14 cellular contexts compared by ENCODE assay signal in the genomic region with DNA sequence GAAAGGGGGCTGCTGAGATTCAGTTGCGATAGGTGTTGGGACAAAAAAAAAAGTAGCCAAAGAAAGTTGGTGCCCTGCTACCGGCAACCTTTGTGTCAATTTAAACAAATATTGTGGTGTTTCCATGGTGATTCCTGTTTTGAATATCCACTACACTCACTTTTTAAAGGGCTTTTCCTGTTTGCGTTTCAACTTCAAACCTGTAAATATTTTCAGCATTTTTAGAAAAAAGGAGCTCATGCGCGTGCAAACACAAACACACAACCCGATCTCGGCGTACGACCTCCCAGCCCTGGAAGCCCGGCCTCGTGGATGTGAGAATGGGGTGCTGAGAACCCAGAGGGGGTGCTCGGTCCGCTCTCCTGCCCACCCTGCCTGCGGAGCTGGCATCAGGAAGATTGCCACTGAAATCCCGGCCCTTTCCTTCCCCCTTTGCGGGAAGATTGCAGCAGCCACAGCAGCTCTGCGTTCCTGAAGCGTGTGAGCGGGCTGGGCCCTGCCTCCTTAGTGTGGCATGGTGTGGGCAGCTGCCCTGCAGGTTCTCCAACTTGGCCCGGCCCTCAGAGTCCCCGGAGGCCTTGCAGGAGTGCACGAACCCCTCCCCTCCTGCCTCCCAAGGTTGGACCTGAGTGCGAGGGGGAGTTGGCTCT. TPM values are rescaled to one million over a fixed set of nuclear protein-coding genes. Genes with fewer than 3 reads are reported as not detected.
DNase-seq lines count a peak whose midpoint lies in the region; ATAC-seq and TF ChIP-seq lines count a peak whose summit lies in the region.
"Had no signal": no experiment of that assay in that cellular context is flagged by ENCODE, and none has a peak within 500 bp of the region (broad histone marks: within the 10 kb centered on the region; RNA-seq: fewer than 3 reads in every experiment).

No MANE protein-coding gene starts in this region.

- H2AFZ ChIP-seq in Karpas-422 (ENCODE audit: low read length): no peak overlapping the region

- no peaks in the 10 kb centered on the region for H4K20me1 ChIP-seq in Karpas-422 (ENCODE audit: insufficient read depth, low read depth, low read length)

- no peaks in the 10 kb centered on the region for H3K79me2 ChIP-seq in Karpas-422 (ENCODE audit: low read length)

- TF ChIP-seq CTCF in lower lobe of right lung (IDR thresholded peaks at IDR 0.05) (no peak), stomach (IDR thresholded peaks at IDR 0.05) (no peak)

- 17 to 49% (median 27%) methylated on average over 19 to 23 of the region's 23 CpGs for WGBS in stomach, 5 donors

- peak; percentile 55 for DNase-seq in Karpas-422
- peak; percentile 76 to 93 for DNase-seq in dermis microvascular lymphatic vessel endothelial cell (ENCODE audit: low read depth in 2 of 2)
- DNase-seq in lower lobe of right lung: peak; percentile 83
- peak; percentile 82 for DNase-seq in stomach
- no peak for DNase-seq in hepatic stellate cell (ENCODE audit: low spot score)
- no peak for DNase-seq in hypothalamus (lab: John Stamatoyannopoulos, UW)
- DNase-seq: activated CD4-positive, alpha-beta memory T cell treated with anti-CD3 and anti-CD28 coated beads for 36 hours; activated naive CD4-positive, alpha-beta T cell; CD4-positive, CD25-positive, alpha-beta regulatory T cell; cerebellar nuclear complex; KG1; stimulated activated naive B cell treated with anti-CD40 and anti-IgM and Interleukin-4, amounts not matched to agents 10 μg/mL and 1 μg/mL and 100 μg/mL, for 72 hours had no signal

- no peak for TF ChIP-seq POLR2A in stomach (IDR thresholded peaks at IDR 0.05)

- no peak for TF ChIP-seq EP300 in stomach (IDR thresholded peaks at IDR 0.05)

- no peak overlapping the region for H3K9ac ChIP-seq in Karpas-422 (ENCODE audit: low read length)

- H3K9me2 ChIP-seq in Karpas-422 (replicated peaks; ENCODE audit: insufficient read depth, low read length): no peaks in the 10 kb centered on the region

- H3K9me3 ChIP-seq in Karpas-422 (ENCODE audit: low read length) (no peaks in the 10 kb centered on the region), lower lobe of right lung (no peaks in the 10 kb centered on the region), stomach (no peaks in the 10 kb centered on the region)

- H3K4me3 ChIP-seq in Karpas-422 (ENCODE audit: low read length): no peak overlapping the region
- peak overlapping the region; percentile 14 for H3K4me3 ChIP-seq in lower lobe of right lung
- H3K4me3 ChIP-seq in stomach: peak overlapping the region in 1 of 4 donors; percentile 20

- no peaks in the 10 kb centered on the region for H3K36me3 ChIP-seq in Karpas-422 (ENCODE audit: insufficient read depth, low read length)
- H3K36me3 ChIP-seq in lower lobe of right lung: peaks cover 6% of the 10 kb centered on the region
- H3K36me3 ChIP-seq in stomach: peaks cover 0 to 9% (median 0%) of the 10 kb centered on the region in 4 donors

- H3K27me3 ChIP-seq in Karpas-422 (ENCODE audit: low read length): no peaks in the 10 kb centered on the region
- no peaks in the 10 kb centered on the region for H3K27me3 ChIP-seq in lower lobe of right lung (ENCODE audit: low read depth)
- no peaks in the 10 kb centered on the region for H3K27me3 ChIP-seq in stomach

- H3K4me2 ChIP-seq in Karpas-422 (ENCODE audit: low read depth, low read length, poor library complexity, severe bottlenecking): peak overlapping the region; percentile 22

- intact Hi-C loops in lower lobe of right lung (cut with DNase I) (no loop called here), stomach (cut with DNase I; ENCODE audit: low total_unique reads) (no loop called here)

- ATAC-seq in lower lobe of right lung (peak; percentile 86 to 89), GM21423 (IDR thresholded peaks at IDR 0.05; ENCODE audit: unreplicated experiment) (no peak), GM21515 (IDR thresholded peaks at IDR 0.05; ENCODE audit: unreplicated experiment) (no peak)
- ATAC-seq: stimulated activated naive B cell treated with anti-CD40 and anti-IgM and Interleukin-4, amounts not matched to agents 10 μg/mL and 1 μg/mL and 100 μg/mL, for 72 hours had no signal

- H3K27ac ChIP-seq in Karpas-422 (ENCODE audit: low read length): no peak overlapping the region
- H3K27ac ChIP-seq in lower lobe of right lung: peak overlapping the region; percentile 81
- peak overlapping the region; percentile 69 to 86 (median 78) for H3K27ac ChIP-seq in stomach

- H3K4me1 ChIP-seq in Karpas-422 (ENCODE audit: low read length) (peaks cover 27% of the 10 kb centered on the region), lower lobe of right lung (peaks cover 44% of the 10 kb centered on the region), stomach (peaks cover 80 to 100% (median 92%) of the 10 kb centered on the region in 4 donors)

RNA-seq across cellular contexts. Expression of a gene that starts 34.8 kb away (rescaled TPM):
- 1.3 TPM in 2 replicates for total RNA-seq in Karpas-422 (2014; rRNA removed; shearing (Covaris generic); ENCODE audit: low replicate concordance)
- total RNA-seq in dermis microvascular lymphatic vessel endothelial cell (1.4 and 2.3 TPM in 2 replicates), lower lobe of right lung (47.5 TPM), stomach (100 to 1,000 TPM in 2 of 5 donors, 10 to 100 TPM in 3; 24.6 to 166 (median 66.5) TPM)
- 10 to 100 TPM in 1 of 3 donors, 1 to 10 TPM in 2; 6.0 to 11.8 (median 6.5) TPM for polyA plus RNA-seq in stomach

Comparison
In these comparisons a context has a peak if more than half of its experiments do, and no peak if none do; other contexts are left out.
1. DNase-seq: peak in Karpas-422 (single experiment), dermis microvascular lymphatic vessel endothelial cell (2 of 2), lower lobe of right lung (single experiment) and stomach (single experiment); none in hepatic stellate cell (single experiment) and hypothalamus (0 of 51).
2. ATAC-seq: peak in lower lobe of right lung (2 of 2); none in GM21423 (single experiment) and GM21515 (single experiment).